ENCODE assay signal across 10 cellular contexts in the genomic region with DNA sequence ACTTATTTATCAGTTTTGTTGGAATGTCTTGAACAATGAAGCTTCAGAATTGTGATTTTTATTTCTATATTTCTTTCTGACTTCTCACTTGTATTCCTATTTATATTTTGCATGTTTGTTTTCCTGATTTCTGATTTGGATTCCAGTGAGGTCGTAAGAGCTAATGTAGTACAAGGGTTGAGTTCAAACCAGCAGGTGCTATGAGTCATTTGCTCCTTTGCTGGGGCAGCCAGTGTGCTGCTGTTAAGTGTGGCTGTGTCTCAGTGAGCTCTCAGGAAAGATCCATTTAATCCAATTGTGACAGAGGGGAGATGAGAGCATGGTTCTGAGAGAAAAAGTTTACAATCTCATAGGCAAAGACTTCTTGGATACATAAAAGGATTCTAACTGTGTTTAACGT. TPM values are rescaled to one million over a fixed set of nuclear protein-coding genes. Genes with fewer than 3 reads are reported as not detected.
DNase-seq lines count a peak whose midpoint lies in the region; ATAC-seq and TF ChIP-seq lines count a peak whose summit lies in the region.
"Had no signal": no experiment of that assay in that cellular context is flagged by ENCODE, and none has a peak within 500 bp of the region (broad histone marks: within the 10 kb centered on the region; RNA-seq: fewer than 3 reads in every experiment).

No MANE protein-coding gene starts in this region.

- 64 to 74% methylated on average over 2 of the region's 2 CpGs for WGBS in GM23248 (ENCODE audit: low coverage in 1 of 2, low lambda C conversion rate in 2 of 2, missing lambda C conversion rate in 2 of 2), 2 experiments

- no peaks in the 10 kb centered on the region for H3K9me3 Mint-ChIP-seq in activated naive CD4-positive, alpha-beta T cell treated with anti-CD3 and anti-CD28 coated beads, Interleukin-2, amount 10 ng/mL, durations not matched to agents 7 days and 5 days
- H3K9me3 Mint-ChIP-seq: activated naive CD4-positive, alpha-beta T cell treated with anti-CD3 and anti-CD28 coated beads, Interleukin-2, amount 50 U/mL, for 24 hours had no signal

- ATAC-seq in GM21390 (IDR thresholded peaks at IDR 0.05; ENCODE audit: unreplicated experiment): no peak
- ATAC-seq in GM19351 (IDR thresholded peaks at IDR 0.05; ENCODE audit: unreplicated experiment): no peak
- ATAC-seq: GM12878 had no signal

- no peak for TF ChIP-seq CTCF in epithelial cell of esophagus (IDR thresholded peaks at IDR 0.05; ENCODE audit: insufficient read depth, low read depth, low read length, missing control alignments)

- H3K4me2 ChIP-seq in GM23248 (ENCODE audit: unreplicated experiment): no peak overlapping the region

- no peaks in the 10 kb centered on the region for H3K9me3 ChIP-seq in GM23248 (ENCODE audit: low read depth)

- H3K4me3 Mint-ChIP-seq in activated naive CD4-positive, alpha-beta T cell treated with anti-CD3 and anti-CD28 coated beads, Interleukin-2, amount 10 ng/mL, durations not matched to agents 7 days and 5 days: no peak overlapping the region
- H3K4me3 Mint-ChIP-seq: activated naive CD4-positive, alpha-beta T cell treated with anti-CD3 and anti-CD28 coated beads, Interleukin-2, amount 50 U/mL, for 24 hours had no signal

- no peaks in the 10 kb centered on the region for H3K9me2 ChIP-seq in GM23248 (ENCODE audit: insufficient read depth)

- peaks cover 86% of the 10 kb centered on the region for H3K79me2 ChIP-seq in GM23248 (ENCODE audit: insufficient read depth)

- in situ Hi-C loops in GM23248 (cut with MboI): no loop called here

- CTCF ChIA-PET in activated naive CD4-positive, alpha-beta T cell treated with anti-CD3 and anti-CD28 coated beads, Interleukin-2, amount 10 ng/mL, durations not matched to agents 7 days and 5 days (lab: Charles Lee): interaction anchor here (0.6 kb wide), 1 partner anchor 8 kb away, joined by 3 read pairs; no protein-coding TSS in a partner anchor

- no peaks in the 10 kb centered on the region for H3K27me3 ChIP-seq in GM23248 (replicated peaks; ENCODE audit: insufficient read depth)

- H2AFZ ChIP-seq in GM23248: no peak overlapping the region

- H3K4me1 Mint-ChIP-seq in activated naive CD4-positive, alpha-beta T cell treated with anti-CD3 and anti-CD28 coated beads, Interleukin-2, amount 10 ng/mL, durations not matched to agents 7 days and 5 days: no peaks in the 10 kb centered on the region

- H3K4me1 ChIP-seq in GM23248 (ENCODE audit: insufficient read depth): peaks cover 13% of the 10 kb centered on the region; the same call in 1 of the 2 replicates

- H3K27me3 Mint-ChIP-seq in activated naive CD4-positive, alpha-beta T cell treated with anti-CD3 and anti-CD28 coated beads, Interleukin-2, amount 10 ng/mL, durations not matched to agents 7 days and 5 days: no peaks in the 10 kb centered on the region
- H3K27me3 Mint-ChIP-seq: activated naive CD4-positive, alpha-beta T cell treated with anti-CD3 and anti-CD28 coated beads, Interleukin-2, amount 50 U/mL, for 24 hours had no signal

- H3K27ac ChIP-seq in GM23248: no peak overlapping the region

- H4K20me1 ChIP-seq in GM23248 (ENCODE audit: insufficient read depth): no peaks in the 10 kb centered on the region

- no peak overlapping the region for H3K9ac ChIP-seq in GM23248

- H3K4me3 ChIP-seq in GM23248 (no peak overlapping the region), epithelial cell of esophagus (ENCODE audit: low read length) (no peak overlapping the region)
- H3K4me3 ChIP-seq: GM12878 had no signal

- DNase-seq in GM23248 (peak; percentile 45), NCI-H2196 (lab: John Stamatoyannopoulos, UW; ENCODE audit: unreplicated experiment) (peak; percentile 29), epithelial cell of esophagus (ENCODE audit: low read depth) (peak; percentile 65), mucosa of gallbladder (ENCODE audit: low spot score) (peak; percentile 45), NCI-H345 (lab: John Stamatoyannopoulos, UW) (no peak)
- no peak for DNase-seq in activated naive CD4-positive, alpha-beta T cell treated with anti-CD3 and anti-CD28 coated beads, Interleukin-2, amount 10 ng/mL, durations not matched to agents 7 days and 5 days

- H3K27ac Mint-ChIP-seq in activated naive CD4-positive, alpha-beta T cell treated with anti-CD3 and anti-CD28 coated beads, Interleukin-2, amount 10 ng/mL, durations not matched to agents 7 days and 5 days: no peak overlapping the region
- H3K27ac Mint-ChIP-seq: activated naive CD4-positive, alpha-beta T cell treated with anti-CD3 and anti-CD28 coated beads, Interleukin-2, amount 50 U/mL, for 24 hours had no signal

- H3K36me3 Mint-ChIP-seq in activated naive CD4-positive, alpha-beta T cell treated with anti-CD3 and anti-CD28 coated beads, Interleukin-2, amount 10 ng/mL, durations not matched to agents 7 days and 5 days: no peaks in the 10 kb centered on the region

- H3K36me3 ChIP-seq in GM23248 (ENCODE audit: low read depth): no peaks in the 10 kb centered on the region

- no peaks in the 10 kb centered on the region for H3F3A ChIP-seq in GM23248 (ENCODE audit: insufficient read depth)

RNA-seq across cellular contexts. Expression of a gene that starts 48.6 kb away (rescaled TPM):
- total RNA-seq in GM23248 (2014; rRNA removed; shearing (Covaris generic)): 29.5 and 57.7 TPM in 2 replicates
- 30.9 and 34.0 TPM in 2 replicates for polyA plus RNA-seq in GM23248 (2016; fragmentation: Nextera tagmentation; extraction: Ambion mirVana)
- 40.9 TPM for total RNA-seq in mucosa of gallbladder

Comparison
In these comparisons a context has a peak if more than half of its experiments do, and no peak if none do; other contexts are left out.
1. DNase-seq: peak in GM23248 (single experiment), NCI-H2196 (single experiment), epithelial cell of esophagus (single experiment) and mucosa of gallbladder (single experiment); none in NCI-H345 (single experiment) and activated naive CD4-positive, alpha-beta T cell treated with anti-CD3 and anti-CD28 coated beads, Interleukin-2, amount 10 ng/mL, durations not matched to agents 7 days and 5 days (single experiment).